9 cellular contexts compared by ENCODE assay signal in genomic region chr5:139394123-139394653, GRCh38. TPM values are rescaled to one million over a fixed set of nuclear protein-coding genes. Genes with fewer than 3 reads are reported as not detected.
DNase-seq lines count a peak whose midpoint lies in the region; ATAC-seq and TF ChIP-seq lines count a peak whose summit lies in the region.
"Had no signal": no experiment of that assay in that cellular context is flagged by ENCODE, and none has a peak within 500 bp of the region (broad histone marks: within the 10 kb centered on the region; RNA-seq: fewer than 3 reads in every experiment).

No MANE protein-coding gene starts in this region.

- peaks cover 29 to 50% (median 39%) of the 10 kb centered on the region in 3 donors for H3K27me3 ChIP-seq in sigmoid colon

- TF ChIP-seq CTCF in CD14-positive monocyte (IDR thresholded peaks at IDR 0.05) (peak; percentile 82), HFF-Myc (IDR thresholded peaks at IDR 0.05; ENCODE audit: low read depth, low read length, missing control alignments) (peak; percentile 55), sigmoid colon (IDR thresholded peaks at IDR 0.05) (peak in 2 of 4 experiments; percentile 7 to 37)

- ATAC-seq in left cardiac atrium (peak; percentile 25 to 38), GM21447 (IDR thresholded peaks at IDR 0.05; ENCODE audit: unreplicated experiment) (no peak)

- DNase-seq in CD14-positive monocyte (ENCODE audit: low spot score) (no peak), HFF-Myc (ENCODE audit: extremely low read depth, low read depth) (no peak), activated gamma-delta T cell treated with Interleukin-2 at 50 U/mL for 16 hours (peak; percentile 56), left cardiac atrium (peak; percentile 77), sigmoid colon (no peak), NCI-H2196 treated with DMSO at 0.1 percent for 48 hours (lab: John Stamatoyannopoulos, UW; ENCODE audit: unreplicated experiment) (no peak), NCI-H82 treated with DMSO at 0.1 percent for 48 hours (lab: John Stamatoyannopoulos, UW; ENCODE audit: unreplicated experiment) (no peak)

- H3K4me3 Mint-ChIP-seq in CD14-positive monocyte, result peak overlapping the region; percentile 89 to 94

- whole genome bisulfite sequencing in sigmoid colon, 2 donors, result 6 to 24% methylated on average over 62 of the region's 62 CpGs

- H3K36me3 ChIP-seq in sigmoid colon, result no peaks in the 10 kb centered on the region

- peaks cover 0 to 35% (median 32%) of the 10 kb centered on the region in 4 donors for H3K4me1 ChIP-seq in sigmoid colon

- peaks cover 0 to 9% (median 5%) of the 10 kb centered on the region in 7 donors for H3K9me3 Mint-ChIP-seq in CD14-positive monocyte

- H3K4me3 ChIP-seq in HFF-Myc (replicated peaks; ENCODE audit: low read depth, low read length) (peak overlapping the region; percentile 52), sigmoid colon (peak overlapping the region; percentile 7 to 45 (median 38))

- TF ChIP-seq EP300 in sigmoid colon (IDR thresholded peaks at IDR 0.05), result no peak

- intact Hi-C loops in CD14-positive monocyte (cut with micrococcal nuclease) (no loop called here), left cardiac atrium (cut with DNase I) (no loop called here), sigmoid colon (cut with DNase I) (no loop called here)

- peak overlapping the region in 2 of 4 donors; percentile 16 to 81 for H3K27ac ChIP-seq in sigmoid colon

- peaks cover 47 to 63% (median 48%) of the 10 kb centered on the region in 3 donors for H3K27me3 Mint-ChIP-seq in CD14-positive monocyte (ENCODE audit: low read depth in 3 of 3)

- no peak overlapping the region for H3K27ac Mint-ChIP-seq in CD14-positive monocyte

- H3K4me1 Mint-ChIP-seq in CD14-positive monocyte, result peaks cover 37% of the 10 kb centered on the region

- peaks cover 5% of the 10 kb centered on the region in 2 donors for H3K36me3 Mint-ChIP-seq in CD14-positive monocyte

- H3K9me3 ChIP-seq in sigmoid colon, result no peaks in the 10 kb centered on the region

- TF ChIP-seq POLR2A in sigmoid colon (IDR thresholded peaks at IDR 0.05), result no peak

RNA-seq across cellular contexts. Expression of gene PROB1, which starts 0.7 kb away (rescaled TPM):
- polyA plus RNA-seq in CD14-positive monocyte, result under 1 TPM in 1 of 2 donors, not detected in 1; 0.11 TPM
- 10 to 100 TPM; 21.7 to 27.9 TPM for total RNA-seq in left cardiac atrium
- total RNA-seq in sigmoid colon, result under 1 TPM; 0.16 to 0.55 (median 0.31) TPM
- polyA plus RNA-seq in sigmoid colon, result 1 to 10 TPM in 1 of 3 donors, under 1 TPM in 2; under 0.01 to 1.8 (median 0.69) TPM

RNA-seq across cellular contexts. Expression of gene MZB1, which starts 4.5 kb away (rescaled TPM):
- polyA plus RNA-seq in CD14-positive monocyte (under 1 TPM in 1 of 2 donors, not detected in 1; 0.30 TPM), sigmoid colon (10 to 100 TPM in 1 of 3 donors, 1 to 10 TPM in 2; 2.4 to 29.2 (median 3.9) TPM)
- total RNA-seq in left cardiac atrium (1 to 10 TPM in 1 of 2 donors, under 1 TPM in 1; 0.55 to 1.2 TPM), sigmoid colon (1 to 10 TPM in 1 of 4 donors, not detected in 3; 2.2 TPM)
- total RNA-seq: HT1080 had no signal

RNA-seq across cellular contexts. Expression of gene SPATA24, which starts 9.7 kb away (rescaled TPM):
- polyA plus RNA-seq in CD14-positive monocyte (1 to 10 TPM; 3.2 to 3.5 TPM), sigmoid colon (1 to 10 TPM; 7.3 to 9.0 (median 7.9) TPM)
- total RNA-seq in left cardiac atrium (1 to 10 TPM; 8.8 to 9.0 TPM), sigmoid colon (1 to 10 TPM; 1.4 to 7.9 (median 2.0) TPM)

RNA-seq across cellular contexts. Expression of gene SLC23A1, which starts 11.1 kb away (rescaled TPM):
- polyA plus RNA-seq in CD14-positive monocyte, result not detected
- total RNA-seq in left cardiac atrium, result not detected
- total RNA-seq in sigmoid colon, result not detected
- 1 to 10 TPM in 2 of 3 donors, under 1 TPM in 1; 0.60 to 2.1 (median 1.7) TPM for polyA plus RNA-seq in sigmoid colon
- total RNA-seq: HT1080 had no signal

RNA-seq across cellular contexts. Expression of gene DNAJC18, which starts 45.1 kb away (rescaled TPM):
- 1 to 10 TPM; 2.2 to 2.6 TPM for polyA plus RNA-seq in CD14-positive monocyte
- total RNA-seq in left cardiac atrium, result 10 to 100 TPM; 14.8 to 15.2 TPM
- 10 to 100 TPM in 2 of 4 donors, 1 to 10 TPM in 2; 6.8 to 12.5 (median 10.0) TPM for total RNA-seq in sigmoid colon
- 1 to 10 TPM; 1.2 to 2.8 (median 1.8) TPM for polyA plus RNA-seq in sigmoid colon

Comparison
In these comparisons a context has a peak if more than half of its experiments do, and no peak if none do; other contexts are left out.
1. DNase-seq: peak in activated gamma-delta T cell treated with Interleukin-2 at 50 U/mL for 16 hours (single experiment) and left cardiac atrium (single experiment); none in CD14-positive monocyte (single experiment), HFF-Myc (single experiment), sigmoid colon (single experiment), NCI-H2196 treated with DMSO at 0.1 percent for 48 hours (single experiment) and NCI-H82 treated with DMSO at 0.1 percent for 48 hours (single experiment).
2. RNA of gene PROB1, which starts 0.7 kb away (total RNA-seq): 21.7 to 27.9 TPM in left cardiac atrium; 0.16 to 0.55 TPM in sigmoid colon; every median in the first group is over 10 times any median in the second.